Comparison of ENCODE assay signal across 8 cellular contexts in the genomic region with DNA sequence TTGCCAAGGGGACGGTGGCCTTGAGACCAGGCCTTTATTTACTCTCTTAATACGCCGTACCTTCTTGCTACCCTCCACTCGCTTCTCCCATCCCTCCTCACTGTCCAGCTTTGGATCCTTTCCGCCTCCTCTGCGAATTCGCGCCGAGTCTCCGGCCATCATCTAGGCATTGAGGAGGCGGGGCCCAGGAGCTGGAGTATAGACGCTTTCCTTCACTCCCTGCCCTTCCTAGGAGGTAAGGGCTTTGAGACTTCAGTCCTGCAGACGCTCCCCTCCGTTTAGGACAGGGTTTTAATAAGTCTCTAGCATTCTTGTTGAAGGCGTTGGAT. TPM values are rescaled to one million over a fixed set of nuclear protein-coding genes. Genes with fewer than 3 reads are reported as not detected.
DNase-seq lines count a peak whose midpoint lies in the region; ATAC-seq and TF ChIP-seq lines count a peak whose summit lies in the region.

No MANE protein-coding gene starts in this region.

- peak overlapping the region; percentile 88 to 99 (median 97) for H3K27ac Mint-ChIP-seq in CD8-positive, alpha-beta memory T cell
- peak overlapping the region; percentile 94 for H3K27ac Mint-ChIP-seq in WTC11

- ATAC-seq in GM19395 (IDR thresholded peaks at IDR 0.05; ENCODE audit: unreplicated experiment): peak; percentile 14
- peak; percentile 32 for ATAC-seq in WTC11

- peak overlapping the region; percentile 75 for H3K4me3 ChIP-seq in CD8-positive, alpha-beta memory T cell (ENCODE audit: low read length)
- peak overlapping the region; percentile 70 to 95 (median 88) for H3K4me3 ChIP-seq in esophagus squamous epithelium
- peak overlapping the region; percentile 80 for H3K4me3 ChIP-seq in neural cell (ENCODE audit: low read length)

- no peaks in the 10 kb centered on the region for H3K9me3 Mint-ChIP-seq in CD8-positive, alpha-beta memory T cell
- H3K9me3 Mint-ChIP-seq in WTC11: no peaks in the 10 kb centered on the region

- no peak for TF ChIP-seq EP300 in neural cell (conservative IDR thresholded peaks at IDR 0.05; ENCODE audit: poor library complexity, severe bottlenecking)

- H3K9ac ChIP-seq in neural cell (ENCODE audit: low read length): peak overlapping the region; percentile 95

- peaks cover 0 to 6% of the 10 kb centered on the region in 2 donors for H3K27me3 Mint-ChIP-seq in CD8-positive, alpha-beta memory T cell
- no peaks in the 10 kb centered on the region for H3K27me3 Mint-ChIP-seq in WTC11 (ENCODE audit: low read depth)

- peaks cover 36% of the 10 kb centered on the region for H3K4me1 ChIP-seq in CD8-positive, alpha-beta memory T cell (ENCODE audit: insufficient read depth, low read length)
- H3K4me1 ChIP-seq in esophagus squamous epithelium: peaks cover 0 to 30% (median 21%) of the 10 kb centered on the region in 3 donors

- TF ChIP-seq CTCF in WTC11 (IDR thresholded peaks at IDR 0.05) (no peak), esophagus squamous epithelium (IDR thresholded peaks at IDR 0.05) (no peak), neural cell (IDR thresholded peaks at IDR 0.05; ENCODE audit: poor library complexity, severe bottlenecking) (peak; percentile 6)

- H3K27ac ChIP-seq in CD8-positive, alpha-beta memory T cell (ENCODE audit: low read depth, low read length): peak overlapping the region; percentile 68
- H3K27ac ChIP-seq in esophagus squamous epithelium (peak overlapping the region; percentile 81 to 93 (median 91)), neural cell (ENCODE audit: low read length) (peak overlapping the region; percentile 95)

- intact Hi-C loops in esophagus squamous epithelium (cut with DNase I): no loop called here

- H3K4me1 Mint-ChIP-seq in CD8-positive, alpha-beta memory T cell: peaks cover 45 to 69% (median 62%) of the 10 kb centered on the region in 3 donors
- peaks cover 15% of the 10 kb centered on the region for H3K4me1 Mint-ChIP-seq in WTC11

- H3K4me3 Mint-ChIP-seq in CD8-positive, alpha-beta memory T cell: peak overlapping the region; percentile 93 to 98 (median 97)
- H3K4me3 Mint-ChIP-seq in WTC11: peak overlapping the region; percentile 93

- H3K9me3 ChIP-seq in CD8-positive, alpha-beta memory T cell (ENCODE audit: low read length): no peaks in the 10 kb centered on the region
- H3K9me3 ChIP-seq in esophagus squamous epithelium (no peaks in the 10 kb centered on the region), neural cell (ENCODE audit: low read length) (no peaks in the 10 kb centered on the region)

- peaks cover 20% of the 10 kb centered on the region for H3K36me3 ChIP-seq in CD8-positive, alpha-beta memory T cell (ENCODE audit: insufficient read depth, low read length)
- H3K36me3 ChIP-seq in esophagus squamous epithelium: peaks cover 0 to 40% (median 13%) of the 10 kb centered on the region in 3 donors
- H3K36me3 ChIP-seq in neural cell (ENCODE audit: insufficient read depth, low read length): no peaks in the 10 kb centered on the region

- POLR2A ChIA-PET in CD8-positive, alpha-beta memory T cell (lab: Charles Lee): interaction anchor here (1.0 to 2.6 kb wide), 4 partner anchors 11 to 117 kb away, joined by 3 to 25 read pairs (median 4); a partner anchor contains a TSS
- POLR2A ChIA-PET in WTC11 (lab: Charles Lee): interaction anchor here (2.0 kb wide), 1 partner anchor 51 kb away, joined by 10 read pairs; a partner anchor contains a TSS

- H3K79me2 ChIP-seq in neural cell (replicated peaks; ENCODE audit: insufficient read depth, low read length): peaks cover 27% of the 10 kb centered on the region

- no peaks in the 10 kb centered on the region for H4K20me1 ChIP-seq in neural cell (ENCODE audit: insufficient read depth)

- H3F3A ChIP-seq in neural cell (ENCODE audit: insufficient read depth, low read length, poor library complexity, severe bottlenecking): no peaks in the 10 kb centered on the region

- no peaks in the 10 kb centered on the region for H3K9me2 ChIP-seq in neural cell (ENCODE audit: insufficient read depth, low read length)

- no peak for TF ChIP-seq POLR2A in esophagus squamous epithelium (IDR thresholded peaks at IDR 0.05)

- TF ChIP-seq RAD21 in neural cell (conservative IDR thresholded peaks at IDR 0.05): no peak

- CTCF ChIA-PET in CD8-positive, alpha-beta memory T cell (lab: Charles Lee): interaction anchor here (1.0 to 2.3 kb wide), 14 partner anchors 8 to 123 kb away, joined by 3 to 19 read pairs (median 6); a partner anchor contains a TSS
- CTCF ChIA-PET in WTC11 (lab: Charles Lee): interaction anchor here (0.9 to 2.6 kb wide), 5 partner anchors 49 to 95 kb away, joined by 3 to 24 read pairs (median 3); no protein-coding TSS in a partner anchor

- peak in 1 of 5 donors; percentile 2 for DNase-seq in CD8-positive, alpha-beta memory T cell
- DNase-seq in HK-2 (ENCODE audit: unreplicated experiment) (peak; percentile 61), WTC11 (ENCODE audit: low spot score) (peak; percentile 40), esophagus squamous epithelium (lab: John Stamatoyannopoulos, UW) (no peak), DMS153 treated with DMSO at 0.1 percent for 48 hours (lab: John Stamatoyannopoulos, UW; ENCODE audit: unreplicated experiment) (no peak), epidermal melanocyte (ENCODE audit: insufficient read length, low spot score) (no peak)

- H2AFZ ChIP-seq in neural cell (ENCODE audit: low read depth, low read length): peak overlapping the region; percentile 81

- H3K4me2 ChIP-seq in neural cell (ENCODE audit: low read length): peak overlapping the region; percentile 86

- whole genome bisulfite sequencing in esophagus squamous epithelium, 2 donors: 1% methylated on average over 15 of the region's 15 CpGs

- H3K27me3 ChIP-seq in CD8-positive, alpha-beta memory T cell (ENCODE audit: insufficient read depth, low read length, poor library complexity, severe bottlenecking): no peaks in the 10 kb centered on the region
- no peaks in the 10 kb centered on the region for H3K27me3 ChIP-seq in esophagus squamous epithelium
- no peaks in the 10 kb centered on the region for H3K27me3 ChIP-seq in neural cell (ENCODE audit: insufficient read depth, low read depth, low read length)

- H3K36me3 Mint-ChIP-seq in CD8-positive, alpha-beta memory T cell: peaks cover 3 to 51% (median 12%) of the 10 kb centered on the region in 3 donors
- H3K36me3 Mint-ChIP-seq in WTC11: peaks cover 33% of the 10 kb centered on the region

TF ChIP-seq in WTC11, 78 proteins besides CTCF, POLR2A, EP300 and RAD21:
- no peak for TF ChIP-seq PRRX2 (CRISPR knock-in tag; IDR thresholded peaks at IDR 0.05)
- TF ChIP-seq KAT7 (CRISPR knock-in tag; IDR thresholded peaks at IDR 0.05; ENCODE audit: borderline replicate concordance): 0 out of 2 replicates have a peak, but pooled peaks have one; percentile 31
- no peak for TF ChIP-seq ZNF138 (CRISPR knock-in tag; conservative IDR thresholded peaks at IDR 0.05)

TF ChIP-seq in neural cell, 6 proteins besides CTCF, POLR2A, EP300 and RAD21:
- TF ChIP-seq, protein P1, sequence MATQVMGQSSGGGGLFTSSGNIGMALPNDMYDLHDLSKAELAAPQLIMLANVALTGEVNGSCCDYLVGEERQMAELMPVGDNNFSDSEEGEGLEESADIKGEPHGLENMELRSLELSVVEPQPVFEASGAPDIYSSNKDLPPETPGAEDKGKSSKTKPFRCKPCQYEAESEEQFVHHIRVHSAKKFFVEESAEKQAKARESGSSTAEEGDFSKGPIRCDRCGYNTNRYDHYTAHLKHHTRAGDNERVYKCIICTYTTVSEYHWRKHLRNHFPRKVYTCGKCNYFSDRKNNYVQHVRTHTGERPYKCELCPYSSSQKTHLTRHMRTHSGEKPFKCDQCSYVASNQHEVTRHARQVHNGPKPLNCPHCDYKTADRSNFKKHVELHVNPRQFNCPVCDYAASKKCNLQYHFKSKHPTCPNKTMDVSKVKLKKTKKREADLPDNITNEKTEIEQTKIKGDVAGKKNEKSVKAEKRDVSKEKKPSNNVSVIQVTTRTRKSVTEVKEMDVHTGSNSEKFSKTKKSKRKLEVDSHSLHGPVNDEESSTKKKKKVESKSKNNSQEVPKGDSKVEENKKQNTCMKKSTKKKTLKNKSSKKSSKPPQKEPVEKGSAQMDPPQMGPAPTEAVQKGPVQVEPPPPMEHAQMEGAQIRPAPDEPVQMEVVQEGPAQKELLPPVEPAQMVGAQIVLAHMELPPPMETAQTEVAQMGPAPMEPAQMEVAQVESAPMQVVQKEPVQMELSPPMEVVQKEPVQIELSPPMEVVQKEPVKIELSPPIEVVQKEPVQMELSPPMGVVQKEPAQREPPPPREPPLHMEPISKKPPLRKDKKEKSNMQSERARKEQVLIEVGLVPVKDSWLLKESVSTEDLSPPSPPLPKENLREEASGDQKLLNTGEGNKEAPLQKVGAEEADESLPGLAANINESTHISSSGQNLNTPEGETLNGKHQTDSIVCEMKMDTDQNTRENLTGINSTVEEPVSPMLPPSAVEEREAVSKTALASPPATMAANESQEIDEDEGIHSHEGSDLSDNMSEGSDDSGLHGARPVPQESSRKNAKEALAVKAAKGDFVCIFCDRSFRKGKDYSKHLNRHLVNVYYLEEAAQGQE (IDR thresholded peaks at IDR 0.05; ENCODE audit: borderline replicate concordance): no peak
- TF ChIP-seq POLR2AphosphoS5 (IDR thresholded peaks at IDR 0.05) (no peak), MXI1 (conservative IDR thresholded peaks at IDR 0.05; ENCODE audit: poor library complexity, severe bottlenecking) (no peak), SMC3 (conservative IDR thresholded peaks at IDR 0.05; ENCODE audit: poor library complexity) (no peak), EZH2 (IDR thresholded peaks at IDR 0.05; ENCODE audit: borderline replicate concordance, insufficient read depth, low read length, poor library complexity, severe bottlenecking) (no peak)

RNA-seq across cellular contexts. Expression of a gene that starts 0.5 kb away (rescaled TPM):
- total RNA-seq in CD8-positive, alpha-beta memory T cell: 100 to 1,000 TPM; 124 to 136 TPM
- 50.6 TPM for polyA plus RNA-seq in CD8-positive, alpha-beta memory T cell
- 74.4 to 77.4 TPM (median 76.1 TPM) in 3 replicates for total RNA-seq in WTC11 (2021)
- total RNA-seq in esophagus squamous epithelium: 10 to 100 TPM in 3 of 4 donors, 1 to 10 TPM in 1; 7.2 to 32.8 (median 19.0) TPM
- 26.5 and 27.2 TPM in 2 replicates for polyA plus RNA-seq in neural cell
- polyA minus RNA-seq in neural cell: 33.8 and 38.1 TPM in 2 replicates

RNA-seq across cellular contexts. Expression of a gene that starts 50.9 kb away (rescaled TPM):
- total RNA-seq in CD8-positive, alpha-beta memory T cell: 10 to 100 TPM; 16.5 to 16.6 TPM
- 18.3 TPM for polyA plus RNA-seq in CD8-positive, alpha-beta memory T cell
- total RNA-seq in WTC11 (2021) (23.7 to 24.6 TPM (median 23.8 TPM) in 3 replicates), esophagus squamous epithelium (10 to 100 TPM; 12.2 to 14.9 (median 13.9) TPM)
- 68.6 and 89.8 TPM in 2 replicates for polyA plus RNA-seq in neural cell
- polyA minus RNA-seq in neural cell: 79.4 and 90.5 TPM in 2 replicates

Comparison
In these comparisons a context has a peak if more than half of its experiments do, and no peak if none do; other contexts are left out.
1. DNase-seq: peak in HK-2 (single experiment) and WTC11 (single experiment); none in esophagus squamous epithelium (single experiment), DMS153 treated with DMSO at 0.1 percent for 48 hours (single experiment) and epidermal melanocyte (single experiment).
2. Peak in every context shown above with its lines, with median percentiles within 50 percentile points of each other: H3K27ac ChIP-seq and H3K4me3 ChIP-seq.